ENCODE assay signal across 25 cellular contexts in the genomic region with DNA sequence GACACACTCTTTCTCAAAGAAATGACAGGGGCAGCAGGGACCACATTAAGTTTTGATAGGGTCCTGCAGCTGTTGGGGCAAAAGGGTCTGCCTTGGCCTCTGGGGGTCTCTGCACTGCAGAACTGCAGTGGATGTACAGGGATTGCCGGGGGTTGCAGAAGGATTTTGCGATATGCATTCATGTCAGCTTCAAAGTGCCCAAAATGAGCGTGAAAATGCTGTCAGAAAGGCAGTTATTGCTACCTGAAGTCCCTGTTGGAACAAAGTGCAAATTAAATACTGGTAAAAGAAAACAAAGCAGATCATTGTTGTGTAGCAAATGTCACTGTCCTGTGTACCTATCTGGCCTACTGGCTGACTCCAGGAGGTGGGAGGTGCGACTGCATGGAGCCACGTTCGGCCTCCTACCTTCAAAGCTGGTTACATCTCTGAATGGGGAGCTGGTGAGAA.
DNase-seq lines count a peak whose midpoint lies in the region; ATAC-seq, FAIRE-seq and TF ChIP-seq lines count a peak whose summit lies in the region.
"Had no signal": no experiment of that assay in that cellular context is flagged by ENCODE, and none has a peak within 500 bp of the region (broad histone marks: within the 10 kb centered on the region; RNA-seq: fewer than 3 reads in every experiment).

No MANE protein-coding gene starts in this region.

- peak; percentile 86 for ATAC-seq in HepG2
- ATAC-seq in HG03520 (IDR thresholded peaks at IDR 0.05; ENCODE audit: unreplicated experiment) = no peak
- ATAC-seq in HG03097 (IDR thresholded peaks at IDR 0.05; ENCODE audit: low FRiP score, unreplicated experiment) = no peak
- ATAC-seq in naive thymus-derived CD8-positive, alpha-beta T cell = no peak
- ATAC-seq: activated naive CD4-positive, alpha-beta T cell treated with anti-CD3 and anti-CD28 coated beads, Interleukin-2, amount 50 U/mL, for 72 hours; stimulated activated naive B cell treated with anti-CD40 and anti-IgM and Interleukin-4, amounts not matched to agents 10 μg/mL and 1 μg/mL and 100 μg/mL, for 72 hours had no signal

- peak overlapping the region; percentile 60 for H3K4me2 ChIP-seq in astrocyte (ENCODE audit: low read length)
- H3K4me2 ChIP-seq in HepG2 (ENCODE audit: low read depth, low read length) = peak overlapping the region; percentile 87
- H3K4me2 ChIP-seq: SK-N-SH had no signal

- no peak for TF ChIP-seq EP300 in HepG2 (IDR thresholded peaks at IDR 0.05; ENCODE audit: low read depth in 2 of 2, low read length in 2 of 2)
- no peak for TF ChIP-seq EP300 in HepG2 (CRISPR knock-in tag; IDR thresholded peaks at IDR 0.05; ENCODE audit: borderline replicate concordance)

- intact Hi-C loops in A673 (cut with micrococcal nuclease; ENCODE audit: unreplicated experiment) = loop anchor here (1.0 to 10.0 kb wide), 4 partner anchors 181 to 389 kb away; no protein-coding TSS in a partner anchor
- intact Hi-C loops in HepG2 (cut with micrococcal nuclease; ENCODE audit: unreplicated experiment) = loop anchor here (1.0 to 10.0 kb wide), 4 partner anchors 10 to 179 kb away; no protein-coding TSS in a partner anchor

- peak overlapping the region; percentile 38 for H3K27ac Mint-ChIP-seq in astrocyte (ENCODE audit: unreplicated experiment)
- H3K27ac Mint-ChIP-seq in naive thymus-derived CD8-positive, alpha-beta T cell = no peak overlapping the region
- H3K27ac Mint-ChIP-seq: activated CD4-positive, alpha-beta T cell treated with anti-CD3 and anti-CD28 coated beads, Interleukin-2, amount 10 ng/mL, durations not matched to agents 7 days and 5 days; activated naive CD4-positive, alpha-beta T cell treated with anti-CD3 and anti-CD28 coated beads, Interleukin-2, amount 50 U/mL, for 72 hours; progenitor cell of endocrine pancreas; stimulated activated naive B cell treated with anti-CD40 and anti-IgM and Interleukin-4, amounts not matched to agents 10 μg/mL and 1 μg/mL and 100 μg/mL, for 72 hours had no signal

- CTCF ChIA-PET in A673 (lab: Charles Lee) = interaction anchor here (1.4 to 1.5 kb wide), 2 partner anchors 181 to 215 kb away, joined by 5 to 11 read pairs; no protein-coding TSS in a partner anchor
- CTCF ChIA-PET in HepG2 (lab: Yijun Ruan, JAX; ENCODE audit: low intra/inter-chr PET ratio, low total read pairs) = interaction anchor here (1.5 kb wide), 1 partner anchor 181 kb away, joined by 3 read pairs; no protein-coding TSS in a partner anchor

- H3K36me3 Mint-ChIP-seq in astrocyte (ENCODE audit: low read depth, unreplicated experiment) = peaks cover 3% of the 10 kb centered on the region
- peaks cover 0 to 11% (median 3%) of the 10 kb centered on the region in 3 donors for H3K36me3 Mint-ChIP-seq in naive thymus-derived CD8-positive, alpha-beta T cell

- H3K4me3 ChIP-seq in A673 (ENCODE audit: low read depth, low read length, poor library complexity, severe bottlenecking) (no peak overlapping the region), astrocyte (ENCODE audit: insufficient read depth, low read depth, low read length) (no peak overlapping the region), HepG2 (replicated peaks in 1 of 3; ENCODE audit: insufficient read depth in 1 of 3, low read depth in 2 of 3, low read length in 3 of 3) (peak overlapping the region; percentile 37 to 65 (median 51)), rectal smooth muscle tissue (ENCODE audit: low read length) (no peak overlapping the region)
- H3K4me3 ChIP-seq: tibial artery had no signal

- peaks cover 4% of the 10 kb centered on the region for H3K9me3 Mint-ChIP-seq in astrocyte (ENCODE audit: unreplicated experiment)
- peaks cover 0 to 4% (median 0%) of the 10 kb centered on the region in 9 donors for H3K9me3 Mint-ChIP-seq in naive thymus-derived CD8-positive, alpha-beta T cell
- H3K9me3 Mint-ChIP-seq: activated naive CD4-positive, alpha-beta T cell treated with anti-CD3 and anti-CD28 coated beads, Interleukin-2, amount 50 U/mL, for 72 hours had no signal

- BruUV-seq in A673 (replicated peaks; lab: Mats Ljungman, UMichigan) = no TSS peak
- BruUV-seq in HepG2 (replicated peaks; lab: Mats Ljungman, UMichigan) = no TSS peak

- no peak for TF ChIP-seq CTCF in A673 (conservative IDR thresholded peaks at IDR 0.05; ENCODE audit: low read depth, low read length)
- no peak for TF ChIP-seq CTCF in astrocyte (IDR thresholded peaks at IDR 0.05; ENCODE audit: insufficient read depth, low read depth, low read length)
- 0 out of 2 replicates have a peak, but pooled peaks have one; percentile 0 for TF ChIP-seq CTCF in HepG2 (CRISPR knock-in tag; IDR thresholded peaks at IDR 0.05)

- FAIRE-seq in astrocyte (lab: Jason Lieb, UNC) (no peak), HepG2 (lab: Jason Lieb, UNC) (peak; percentile 30)
- FAIRE-seq: frontal cortex, GM19239 had no signal

- H3K79me2 ChIP-seq in astrocyte (ENCODE audit: insufficient read depth, low read length) (no peaks in the 10 kb centered on the region), HepG2 (ENCODE audit: insufficient read depth, low read length) (peaks cover 2% of the 10 kb centered on the region)

- no peak overlapping the region for H3K9ac ChIP-seq in astrocyte (ENCODE audit: low read length)
- peak overlapping the region; percentile 65 for H3K9ac ChIP-seq in HepG2 (ENCODE audit: insufficient read depth, low read depth, low read length)
- H3K9ac ChIP-seq in rectal smooth muscle tissue (ENCODE audit: low read length) = no peak overlapping the region
- H3K9ac ChIP-seq: SK-N-SH had no signal

- POLR2A ChIA-PET in A673 (lab: Charles Lee; ENCODE audit: low non-redundant PET) = no interaction called here
- POLR2A ChIA-PET in HepG2 (lab: Yijun Ruan, JAX) = interaction anchor here (0.7 to 3.6 kb wide), 25 partner anchors 10 to 765 kb away, joined by 3 to 31 read pairs (median 5); partner anchors contain the start of genes MAP4K3, SOS1 and SRSF7
- POLR2A ChIA-PET in naive thymus-derived CD8-positive, alpha-beta T cell (lab: Charles Lee) = no interaction called here

- no peaks in the 10 kb centered on the region for H3K27me3 Mint-ChIP-seq in astrocyte (ENCODE audit: low read depth, unreplicated experiment)
- no peaks in the 10 kb centered on the region for H3K27me3 Mint-ChIP-seq in naive thymus-derived CD8-positive, alpha-beta T cell
- H3K27me3 Mint-ChIP-seq: activated CD4-positive, alpha-beta T cell treated with anti-CD3 and anti-CD28 coated beads, Interleukin-2, amount 10 ng/mL, durations not matched to agents 7 days and 5 days had no signal

- peaks cover 53% of the 10 kb centered on the region for H3K4me1 Mint-ChIP-seq in astrocyte (ENCODE audit: low read depth, unreplicated experiment)
- H3K4me1 Mint-ChIP-seq in naive thymus-derived CD8-positive, alpha-beta T cell = peaks cover 2 to 13% (median 8%) of the 10 kb centered on the region in 4 donors

- H4K20me1 ChIP-seq in astrocyte (ENCODE audit: insufficient read depth, low read length) (no peaks in the 10 kb centered on the region), HepG2 (ENCODE audit: insufficient read depth, low read length) (no peaks in the 10 kb centered on the region)

- H3K4me3 Mint-ChIP-seq in astrocyte (ENCODE audit: unreplicated experiment) = no peak overlapping the region
- H3K4me3 Mint-ChIP-seq in naive thymus-derived CD8-positive, alpha-beta T cell = no peak overlapping the region
- H3K4me3 Mint-ChIP-seq: activated CD4-positive, alpha-beta T cell treated with anti-CD3 and anti-CD28 coated beads, Interleukin-2, amount 10 ng/mL, durations not matched to agents 7 days and 5 days; nephron progenitor cell; stimulated activated naive B cell treated with anti-CD40 and anti-IgM and Interleukin-4, amounts not matched to agents 10 μg/mL and 1 μg/mL and 100 μg/mL, for 72 hours had no signal

- 2% methylated on average over 6 of the region's 6 CpGs for WGBS in HepG2 (ENCODE audit: low lambda C conversion rate)

- TF ChIP-seq RAD21 in HepG2 (CRISPR knock-in tag; IDR thresholded peaks at IDR 0.05) = no peak

- no peaks in the 10 kb centered on the region for H3K27me3 ChIP-seq in A673 (replicated peaks; ENCODE audit: insufficient read depth, low read depth, low read length, poor library complexity)
- no peaks in the 10 kb centered on the region for H3K27me3 ChIP-seq in astrocyte (ENCODE audit: insufficient read depth, low read length)
- H3K27me3 ChIP-seq in HepG2 (ENCODE audit: control insufficient read depth in 1 of 2, insufficient read depth in 2 of 2, low read length in 2 of 2) = no peaks in the 10 kb centered on the region
- no peaks in the 10 kb centered on the region for H3K27me3 ChIP-seq in rectal smooth muscle tissue (ENCODE audit: control insufficient read depth, insufficient read depth, low read length)
- H3K27me3 ChIP-seq: tibial artery had no signal

- H3K36me3 ChIP-seq in A673 (ENCODE audit: insufficient read depth, low read length, poor library complexity, severe bottlenecking) = no peaks in the 10 kb centered on the region
- H3K36me3 ChIP-seq in astrocyte (ENCODE audit: insufficient read depth, low read length) = no peaks in the 10 kb centered on the region
- peaks cover 0 to 14% of the 10 kb centered on the region in 2 experiments; a peak in 2 of 5 replicates for H3K36me3 ChIP-seq in HepG2 (replicated peaks in 1 of 2; ENCODE audit: control insufficient read depth in 1 of 2, insufficient read depth in 2 of 2, low read length in 2 of 2)
- no peaks in the 10 kb centered on the region for H3K36me3 ChIP-seq in rectal smooth muscle tissue (ENCODE audit: control insufficient read depth, insufficient read depth, low read length)
- H3K36me3 ChIP-seq: tibial artery had no signal

- H3K27ac ChIP-seq in A673 (ENCODE audit: low read depth, low read length, poor library complexity, severe bottlenecking) (peak overlapping the region; percentile 82), astrocyte (ENCODE audit: low read depth, low read length) (no peak overlapping the region), HepG2 (ENCODE audit: extremely low read length, insufficient read depth, low read length) (peak overlapping the region; percentile 92), rectal smooth muscle tissue (ENCODE audit: low read depth, low read length) (peak overlapping the region; percentile 87)
- H3K27ac ChIP-seq: tibial artery had no signal

- H3K4me1 ChIP-seq in A673 (ENCODE audit: insufficient read depth, low read length, poor library complexity, severe bottlenecking) (peaks cover 72% of the 10 kb centered on the region), astrocyte (ENCODE audit: insufficient read depth, low read length) (peaks cover 31% of the 10 kb centered on the region), HepG2 (ENCODE audit: insufficient read depth, low read length) (peaks cover 87% of the 10 kb centered on the region), rectal smooth muscle tissue (ENCODE audit: control insufficient read depth, insufficient read depth, low read length) (peaks cover 47% of the 10 kb centered on the region)

- H3K9me3 ChIP-seq in A673 (ENCODE audit: low read depth, low read length, poor library complexity, severe bottlenecking) = no peaks in the 10 kb centered on the region
- no peaks in the 10 kb centered on the region for H3K9me3 ChIP-seq in astrocyte (ENCODE audit: insufficient read depth, low read depth, low read length)
- peaks cover 3% of the 10 kb centered on the region for H3K9me3 ChIP-seq in HepG2 (ENCODE audit: low read length)
- H3K9me3 ChIP-seq: SK-N-SH, tibial artery had no signal

- in situ Hi-C loops in HepG2 (cut with HindIII; ENCODE audit: extremely low pct_ligation_motif_present, low pct_unique_long_range_greater_than_20kb) = loop anchor here (5.0 kb wide), 1 partner anchor 36 kb away; no protein-coding TSS in a partner anchor

- DNase-seq in A673 (ENCODE audit: low spot score) = no peak
- no peak for DNase-seq in astrocyte (ENCODE audit: low read depth)
- DNase-seq in HepG2 (ENCODE audit: low spot score) = peak; percentile 87
- DNase-seq in HCEC 1CT = no peak
- no peak for DNase-seq in naive thymus-derived CD8-positive, alpha-beta T cell
- DNase-seq: activated CD4-positive, alpha-beta T cell treated with anti-CD3 and anti-CD28 coated beads, Interleukin-2, amount 10 ng/mL, durations not matched to agents 7 days and 5 days; aorta; Karpas-422; midbrain; MV-4-11; NCI-H187; nephron progenitor cell; RPMI8226; SK-N-SH; stimulated activated CD4-positive, alpha-beta T cell treated with anti-CD3 and anti-CD28 coated beads, Interleukin-2, amount 100 ng/mL, for 48 hours; stimulated activated naive B cell treated with anti-CD40 and anti-IgM and Interleukin-4, amounts not matched to agents 10 μg/mL and 1 μg/mL and 100 μg/mL, for 72 hours; T-helper 2 cell; tibial artery had no signal

- peak overlapping the region; percentile 66 for H2AFZ ChIP-seq in astrocyte (ENCODE audit: low read depth, low read length)
- H2AFZ ChIP-seq in HepG2 (ENCODE audit: low read length) = no peak overlapping the region

- TF ChIP-seq POLR2A in HepG2 (IDR thresholded peaks at IDR 0.05; ENCODE audit: insufficient read depth in 1 of 2, low read depth in 2 of 2, low read length in 2 of 2) = peak; percentile 49 to 55; a peak in 2 of 4 replicates

Comparison
In these comparisons a context has a peak if more than half of its experiments do, and no peak if none do; other contexts are left out.
1. H3K4me3 ChIP-seq: peak in HepG2 (3 of 3); none in A673 (single experiment), astrocyte (single experiment) and rectal smooth muscle tissue (single experiment).